8 cellular contexts compared by ENCODE assay signal in the genomic region with DNA sequence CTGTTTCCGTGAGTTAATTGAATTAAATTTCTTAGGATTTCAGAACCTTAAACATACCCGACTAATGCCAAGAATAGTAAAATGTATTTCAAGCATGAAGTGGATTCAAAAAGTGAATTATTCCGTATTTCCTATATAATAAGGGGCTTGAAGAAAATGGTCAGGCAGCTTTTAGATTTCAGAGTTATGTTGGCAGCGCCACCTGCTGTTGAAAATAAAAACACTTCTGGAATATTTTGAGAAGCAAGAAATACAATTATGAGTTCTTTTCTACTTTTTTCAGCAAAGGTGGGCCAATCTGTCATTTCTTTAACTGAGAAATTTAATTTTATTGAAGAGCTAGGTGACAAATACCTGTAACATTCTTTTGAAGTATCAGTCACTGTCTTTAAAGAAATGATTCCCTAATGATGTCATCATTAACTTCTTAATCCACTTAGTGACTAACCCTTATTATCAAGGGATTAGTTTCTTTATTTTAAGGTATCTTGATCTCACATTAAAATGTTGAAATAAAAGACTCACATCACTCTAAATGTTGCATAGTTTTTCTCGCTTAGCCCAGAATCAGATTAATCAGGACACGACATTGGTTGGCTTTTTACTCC. TPM values are rescaled to one million over a fixed set of nuclear protein-coding genes. Genes with fewer than 3 reads are reported as not detected.
A peak's percentile ranks its signal among the peaks of the same experiment; 100 is the strongest.
DNase-seq lines count a peak whose midpoint lies in the region; ATAC-seq and TF ChIP-seq lines count a peak whose summit lies in the region.

No MANE protein-coding gene starts in this region.

- ATAC-seq in heart right ventricle (no peak), Right ventricle myocardium superior (ENCODE audit: poor library complexity) (no peak), HG03342 (IDR thresholded peaks at IDR 0.05; ENCODE audit: unreplicated experiment) (no peak), HG03039 (IDR thresholded peaks at IDR 0.05; ENCODE audit: unreplicated experiment) (no peak), HG03469 (IDR thresholded peaks at IDR 0.05; ENCODE audit: unreplicated experiment) (no peak)

- H3K27ac ChIP-seq in heart right ventricle (no peak overlapping the region), adrenal gland (no peak overlapping the region)

- H3K4me1 ChIP-seq in heart right ventricle: no peaks in the 10 kb centered on the region
- H3K4me1 ChIP-seq in adrenal gland (replicated peaks in 1 of 2): no peaks in the 10 kb centered on the region

- no peaks in the 10 kb centered on the region for H3K27me3 ChIP-seq in heart right ventricle
- H3K27me3 ChIP-seq in adrenal gland: no peaks in the 10 kb centered on the region
- H3K27me3 ChIP-seq in kidney epithelial cell (ENCODE audit: control insufficient read depth, insufficient read depth, low read length): no peaks in the 10 kb centered on the region

- DNase-seq in heart right ventricle: peak in 1 of 2 donors; percentile 21
- DNase-seq in Right ventricle myocardium superior: no peak
- peak; percentile 63 for DNase-seq in NCI-H1694 (lab: John Stamatoyannopoulos, UW)
- DNase-seq in adrenal gland: peak in 3 of 7 donors; percentile 29 to 54 (median 37)
- no peak for DNase-seq in kidney epithelial cell (ENCODE audit: low read depth)

- TF ChIP-seq CTCF in heart right ventricle (IDR thresholded peaks at IDR 0.05) (peak; percentile 64 to 84 (median 76)), adrenal gland (IDR thresholded peaks at IDR 0.05) (peak in 5 of 6 experiments; percentile 58 to 77 (median 65)), kidney epithelial cell (IDR thresholded peaks at IDR 0.05; ENCODE audit: insufficient read depth, low read length, poor library complexity, severe bottlenecking) (peak; percentile 71)

- no peaks in the 10 kb centered on the region for H3K36me3 ChIP-seq in heart right ventricle
- H3K36me3 ChIP-seq in adrenal gland (replicated peaks in 1 of 2): no peaks in the 10 kb centered on the region
- no peaks in the 10 kb centered on the region for H3K36me3 ChIP-seq in kidney epithelial cell (ENCODE audit: control insufficient read depth, insufficient read depth, low read length)

- WGBS in heart right ventricle, 2 donors: 51 to 52% methylated on average over 6 of the region's 6 CpGs
- WGBS in adrenal gland, 4 donors: 44 to 48% (median 47%) methylated on average over 6 of the region's 6 CpGs

- intact Hi-C loops in heart right ventricle (cut with DNase I) (loop anchor here in 8 of 10 donors (2.0 to 10.0 kb wide), 5 partner anchors 30 to 224 kb away; a partner anchor contains a TSS), Right ventricle myocardium superior (cut with DNase I) (loop anchor here (5.0 to 10.0 kb wide), 2 partner anchors 114 to 221 kb away; a partner anchor contains a TSS), adrenal gland (cut with DNase I) (loop anchor here (5.0 to 10.0 kb wide), 3 partner anchors 114 to 224 kb away; a partner anchor contains a TSS)

- no peaks in the 10 kb centered on the region for H3K9me3 ChIP-seq in heart right ventricle
- H3K9me3 ChIP-seq in adrenal gland (replicated peaks in 1 of 3): no peaks in the 10 kb centered on the region

- no peak overlapping the region for H3K4me3 ChIP-seq in heart right ventricle
- H3K4me3 ChIP-seq in adrenal gland: no peak overlapping the region
- no peak overlapping the region for H3K4me3 ChIP-seq in kidney epithelial cell (ENCODE audit: low read depth, low read length)

- no peak for TF ChIP-seq POLR2A in adrenal gland (IDR thresholded peaks at IDR 0.05)

RNA-seq across cellular contexts. Expression of a gene that starts 36.6 kb away (rescaled TPM):
- total RNA-seq in heart right ventricle (not detected), Right ventricle myocardium superior (not detected), adrenal gland (not detected), kidney epithelial cell (not detected in 2 replicates)
- polyA plus RNA-seq in heart right ventricle (not detected), adrenal gland (not detected)
